1 cellular context compared by ENCODE assay signal in the genomic region with DNA sequence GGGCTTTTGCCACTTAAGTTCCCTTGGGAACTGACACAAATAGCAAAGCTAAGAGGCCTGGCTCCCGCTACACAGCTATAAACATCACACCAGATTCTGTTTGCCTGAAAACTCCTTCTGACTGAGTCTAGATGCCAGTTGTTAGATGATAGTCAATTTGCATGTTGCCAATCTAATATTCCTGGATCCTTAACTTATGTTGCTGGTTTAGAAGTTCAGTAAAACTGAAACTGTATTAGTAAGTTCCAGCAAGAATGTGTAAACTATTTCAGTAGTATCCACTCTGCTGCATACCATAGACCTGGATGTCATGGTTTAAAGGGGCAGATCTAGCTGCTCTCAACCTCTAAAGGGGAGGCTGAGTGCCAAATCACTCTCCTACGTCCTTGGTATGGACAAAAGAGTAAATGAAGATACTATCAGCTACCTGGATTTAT.
TF ChIP-seq lines count a peak whose summit lies in the region.

No MANE protein-coding gene starts in this region.

TF ChIP-seq in HEK293T, 16 proteins besides CTCF, POLR2A, EP300 and RAD21:
- TF ChIP-seq SUZ12 (IDR thresholded peaks at IDR 0.05) (no peak), FOXM1 (IDR thresholded peaks at IDR 0.05; ENCODE audit: borderline replicate concordance) (no peak), ZNF384 (IDR thresholded peaks at IDR 0.05) (no peak), L3MBTL2 (conservative IDR thresholded peaks at IDR 0.05) (no peak), LEF1 (IDR thresholded peaks at IDR 0.05; ENCODE audit: borderline replicate concordance) (no peak), ELF4 (IDR thresholded peaks at IDR 0.05) (no peak), HDGF (IDR thresholded peaks at IDR 0.05; ENCODE audit: borderline replicate concordance) (no peak), FOXA1 (IDR thresholded peaks at IDR 0.05) (no peak), SP1 (IDR thresholded peaks at IDR 0.05) (no peak), BHLHE40 (IDR thresholded peaks at IDR 0.05; ENCODE audit: borderline replicate concordance) (no peak), ARNT (IDR thresholded peaks at IDR 0.05) (no peak), TARDBP (IDR thresholded peaks at IDR 0.05) (no peak), NFRKB (IDR thresholded peaks at IDR 0.05) (no peak), CTBP1 (IDR thresholded peaks at IDR 0.05; ENCODE audit: borderline replicate concordance) (no peak), FOXK2 (IDR thresholded peaks at IDR 0.05) (no peak)
- TF ChIP-seq, protein P1, sequence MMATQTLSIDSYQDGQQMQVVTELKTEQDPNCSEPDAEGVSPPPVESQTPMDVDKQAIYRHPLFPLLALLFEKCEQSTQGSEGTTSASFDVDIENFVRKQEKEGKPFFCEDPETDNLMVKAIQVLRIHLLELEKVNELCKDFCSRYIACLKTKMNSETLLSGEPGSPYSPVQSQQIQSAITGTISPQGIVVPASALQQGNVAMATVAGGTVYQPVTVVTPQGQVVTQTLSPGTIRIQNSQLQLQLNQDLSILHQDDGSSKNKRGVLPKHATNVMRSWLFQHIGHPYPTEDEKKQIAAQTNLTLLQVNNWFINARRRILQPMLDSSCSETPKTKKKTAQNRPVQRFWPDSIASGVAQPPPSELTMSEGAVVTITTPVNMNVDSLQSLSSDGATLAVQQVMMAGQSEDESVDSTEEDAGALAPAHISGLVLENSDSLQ (IDR thresholded peaks at IDR 0.05) = no peak
